1 cellular context compared by ENCODE assay signal in genomic region chr16:24731722-24732419, GRCh38.
TF ChIP-seq lines count a peak whose summit lies in the region.

No MANE protein-coding gene starts in this region.

TF ChIP-seq in HepG2, 621 proteins besides CTCF, POLR2A, EP300 and RAD21 (continued from another document and continues in another):
- TF ChIP-seq NFIB (CRISPR knock-in tag; IDR thresholded peaks at IDR 0.05; ENCODE audit: borderline replicate concordance): no peak
- no peak for TF ChIP-seq ZSCAN20 (CRISPR knock-in tag; IDR thresholded peaks at IDR 0.05; ENCODE audit: borderline replicate concordance)
- peak; percentile 70 for TF ChIP-seq HNF4G (IDR thresholded peaks at IDR 0.05; ENCODE audit: borderline replicate concordance, low read depth, low read length)
- TF ChIP-seq HNF4G (CRISPR knock-in tag; IDR thresholded peaks at IDR 0.05; ENCODE audit: borderline replicate concordance, low read depth): no peak; the same call in 1 of the 2 replicates
- TF ChIP-seq KLF13 (CRISPR knock-in tag; IDR thresholded peaks at IDR 0.05): no peak
- no peak for TF ChIP-seq ZBTB7A (CRISPR knock-in tag; IDR thresholded peaks at IDR 0.05)
- TF ChIP-seq SRY (CRISPR knock-in tag; IDR thresholded peaks at IDR 0.05): no peak
- TF ChIP-seq TCF7 (IDR thresholded peaks at IDR 0.05; ENCODE audit: low read depth): 0 out of 2 replicates have a peak, but pooled peaks have one; percentile 23
- TF ChIP-seq, protein P1, sequence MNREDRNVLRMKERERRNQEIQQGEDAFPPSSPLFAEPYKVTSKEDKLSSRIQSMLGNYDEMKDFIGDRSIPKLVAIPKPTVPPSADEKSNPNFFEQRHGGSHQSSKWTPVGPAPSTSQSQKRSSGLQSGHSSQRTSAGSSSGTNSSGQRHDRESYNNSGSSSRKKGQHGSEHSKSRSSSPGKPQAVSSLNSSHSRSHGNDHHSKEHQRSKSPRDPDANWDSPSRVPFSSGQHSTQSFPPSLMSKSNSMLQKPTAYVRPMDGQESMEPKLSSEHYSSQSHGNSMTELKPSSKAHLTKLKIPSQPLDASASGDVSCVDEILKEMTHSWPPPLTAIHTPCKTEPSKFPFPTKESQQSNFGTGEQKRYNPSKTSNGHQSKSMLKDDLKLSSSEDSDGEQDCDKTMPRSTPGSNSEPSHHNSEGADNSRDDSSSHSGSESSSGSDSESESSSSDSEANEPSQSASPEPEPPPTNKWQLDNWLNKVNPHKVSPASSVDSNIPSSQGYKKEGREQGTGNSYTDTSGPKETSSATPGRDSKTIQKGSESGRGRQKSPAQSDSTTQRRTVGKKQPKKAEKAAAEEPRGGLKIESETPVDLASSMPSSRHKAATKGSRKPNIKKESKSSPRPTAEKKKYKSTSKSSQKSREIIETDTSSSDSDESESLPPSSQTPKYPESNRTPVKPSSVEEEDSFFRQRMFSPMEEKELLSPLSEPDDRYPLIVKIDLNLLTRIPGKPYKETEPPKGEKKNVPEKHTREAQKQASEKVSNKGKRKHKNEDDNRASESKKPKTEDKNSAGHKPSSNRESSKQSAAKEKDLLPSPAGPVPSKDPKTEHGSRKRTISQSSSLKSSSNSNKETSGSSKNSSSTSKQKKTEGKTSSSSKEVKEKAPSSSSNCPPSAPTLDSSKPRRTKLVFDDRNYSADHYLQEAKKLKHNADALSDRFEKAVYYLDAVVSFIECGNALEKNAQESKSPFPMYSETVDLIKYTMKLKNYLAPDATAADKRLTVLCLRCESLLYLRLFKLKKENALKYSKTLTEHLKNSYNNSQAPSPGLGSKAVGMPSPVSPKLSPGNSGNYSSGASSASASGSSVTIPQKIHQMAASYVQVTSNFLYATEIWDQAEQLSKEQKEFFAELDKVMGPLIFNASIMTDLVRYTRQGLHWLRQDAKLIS (CRISPR knock-in tag; IDR thresholded peaks at IDR 0.05): no peak
- TF ChIP-seq ARNTL (CRISPR knock-in tag; IDR thresholded peaks at IDR 0.05): peak; percentile 39; the same call in 1 of the 2 replicates
- no peak for TF ChIP-seq RARG (CRISPR knock-in tag; IDR thresholded peaks at IDR 0.05; ENCODE audit: low read depth)
- no peak for TF ChIP-seq HNRNPK (IDR thresholded peaks at IDR 0.05; ENCODE audit: low read depth, low read length, poor library complexity, severe bottlenecking)
- TF ChIP-seq, protein P2, sequence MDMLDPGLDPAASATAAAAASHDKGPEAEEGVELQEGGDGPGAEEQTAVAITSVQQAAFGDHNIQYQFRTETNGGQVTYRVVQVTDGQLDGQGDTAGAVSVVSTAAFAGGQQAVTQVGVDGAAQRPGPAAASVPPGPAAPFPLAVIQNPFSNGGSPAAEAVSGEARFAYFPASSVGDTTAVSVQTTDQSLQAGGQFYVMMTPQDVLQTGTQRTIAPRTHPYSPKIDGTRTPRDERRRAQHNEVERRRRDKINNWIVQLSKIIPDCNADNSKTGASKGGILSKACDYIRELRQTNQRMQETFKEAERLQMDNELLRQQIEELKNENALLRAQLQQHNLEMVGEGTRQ (IDR thresholded peaks at IDR 0.05; ENCODE audit: low read depth, low read length): no peak
- TF ChIP-seq, protein P2 (CRISPR knock-in tag; IDR thresholded peaks at IDR 0.05; ENCODE audit: borderline replicate concordance): no peak
- no peak for TF ChIP-seq MEIS1 (CRISPR knock-in tag; IDR thresholded peaks at IDR 0.05; ENCODE audit: borderline replicate concordance)
- TF ChIP-seq ZNF570 (CRISPR knock-in tag; IDR thresholded peaks at IDR 0.05; ENCODE audit: borderline replicate concordance): no peak
- no peak for TF ChIP-seq ZNF891 (CRISPR knock-in tag; IDR thresholded peaks at IDR 0.05)
- no peak for TF ChIP-seq BCLAF1 (IDR thresholded peaks at IDR 0.05)
- no peak; the same call in 1 of the 2 replicates for TF ChIP-seq TBX2 (CRISPR knock-in tag; IDR thresholded peaks at IDR 0.05; ENCODE audit: borderline replicate concordance)
- no peak for TF ChIP-seq CBFB (CRISPR knock-in tag; IDR thresholded peaks at IDR 0.05)
- no peak for TF ChIP-seq ZNF460 (CRISPR knock-in tag; IDR thresholded peaks at IDR 0.05; ENCODE audit: borderline replicate concordance)
- no peak; the same call in 1 of the 2 replicates for TF ChIP-seq SMC3 (IDR thresholded peaks at IDR 0.05; ENCODE audit: low read length)
- no peak for TF ChIP-seq PTBP1 (IDR thresholded peaks at IDR 0.05; ENCODE audit: low read depth, low read length, poor library complexity, severe bottlenecking)
- TF ChIP-seq ZEB1 (IDR thresholded peaks at IDR 0.05; ENCODE audit: insufficient replicate concordance, low read depth): no peak
- TF ChIP-seq, protein P3, sequence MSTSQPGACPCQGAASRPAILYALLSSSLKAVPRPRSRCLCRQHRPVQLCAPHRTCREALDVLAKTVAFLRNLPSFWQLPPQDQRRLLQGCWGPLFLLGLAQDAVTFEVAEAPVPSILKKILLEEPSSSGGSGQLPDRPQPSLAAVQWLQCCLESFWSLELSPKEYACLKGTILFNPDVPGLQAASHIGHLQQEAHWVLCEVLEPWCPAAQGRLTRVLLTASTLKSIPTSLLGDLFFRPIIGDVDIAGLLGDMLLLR (CRISPR knock-in tag; IDR thresholded peaks at IDR 0.05): no peak
- TF ChIP-seq, protein P4, sequence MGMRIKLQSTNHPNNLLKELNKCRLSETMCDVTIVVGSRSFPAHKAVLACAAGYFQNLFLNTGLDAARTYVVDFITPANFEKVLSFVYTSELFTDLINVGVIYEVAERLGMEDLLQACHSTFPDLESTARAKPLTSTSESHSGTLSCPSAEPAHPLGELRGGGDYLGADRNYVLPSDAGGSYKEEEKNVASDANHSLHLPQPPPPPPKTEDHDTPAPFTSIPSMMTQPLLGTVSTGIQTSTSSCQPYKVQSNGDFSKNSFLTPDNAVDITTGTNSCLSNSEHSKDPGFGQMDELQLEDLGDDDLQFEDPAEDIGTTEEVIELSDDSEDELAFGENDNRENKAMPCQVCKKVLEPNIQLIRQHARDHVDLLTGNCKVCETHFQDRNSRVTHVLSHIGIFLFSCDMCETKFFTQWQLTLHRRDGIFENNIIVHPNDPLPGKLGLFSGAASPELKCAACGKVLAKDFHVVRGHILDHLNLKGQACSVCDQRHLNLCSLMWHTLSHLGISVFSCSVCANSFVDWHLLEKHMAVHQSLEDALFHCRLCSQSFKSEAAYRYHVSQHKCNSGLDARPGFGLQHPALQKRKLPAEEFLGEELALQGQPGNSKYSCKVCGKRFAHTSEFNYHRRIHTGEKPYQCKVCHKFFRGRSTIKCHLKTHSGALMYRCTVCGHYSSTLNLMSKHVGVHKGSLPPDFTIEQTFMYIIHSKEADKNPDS (CRISPR knock-in tag; IDR thresholded peaks at IDR 0.05): no peak
- TF ChIP-seq, protein P5, sequence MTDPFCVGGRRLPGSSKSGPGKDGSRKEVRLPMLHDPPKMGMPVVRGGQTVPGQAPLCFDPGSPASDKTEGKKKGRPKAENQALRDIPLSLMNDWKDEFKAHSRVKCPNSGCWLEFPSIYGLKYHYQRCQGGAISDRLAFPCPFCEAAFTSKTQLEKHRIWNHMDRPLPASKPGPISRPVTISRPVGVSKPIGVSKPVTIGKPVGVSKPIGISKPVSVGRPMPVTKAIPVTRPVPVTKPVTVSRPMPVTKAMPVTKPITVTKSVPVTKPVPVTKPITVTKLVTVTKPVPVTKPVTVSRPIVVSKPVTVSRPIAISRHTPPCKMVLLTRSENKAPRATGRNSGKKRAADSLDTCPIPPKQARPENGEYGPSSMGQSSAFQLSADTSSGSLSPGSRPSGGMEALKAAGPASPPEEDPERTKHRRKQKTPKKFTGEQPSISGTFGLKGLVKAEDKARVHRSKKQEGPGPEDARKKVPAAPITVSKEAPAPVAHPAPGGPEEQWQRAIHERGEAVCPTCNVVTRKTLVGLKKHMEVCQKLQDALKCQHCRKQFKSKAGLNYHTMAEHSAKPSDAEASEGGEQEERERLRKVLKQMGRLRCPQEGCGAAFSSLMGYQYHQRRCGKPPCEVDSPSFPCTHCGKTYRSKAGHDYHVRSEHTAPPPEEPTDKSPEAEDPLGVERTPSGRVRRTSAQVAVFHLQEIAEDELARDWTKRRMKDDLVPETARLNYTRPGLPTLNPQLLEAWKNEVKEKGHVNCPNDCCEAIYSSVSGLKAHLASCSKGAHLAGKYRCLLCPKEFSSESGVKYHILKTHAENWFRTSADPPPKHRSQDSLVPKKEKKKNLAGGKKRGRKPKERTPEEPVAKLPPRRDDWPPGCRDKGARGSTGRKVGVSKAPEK (CRISPR knock-in tag; IDR thresholded peaks at IDR 0.05; ENCODE audit: borderline replicate concordance): 0 out of 2 replicates have a peak, but pooled peaks have one; percentile 34
- TF ChIP-seq MAX (IDR thresholded peaks at IDR 0.05): 0 out of 2 replicates have a peak, but pooled peaks have one; percentile 63
- TF ChIP-seq HBP1 (CRISPR knock-in tag; IDR thresholded peaks at IDR 0.05; ENCODE audit: low read depth): peak; percentile 66; the same call in 1 of the 2 replicates
- no peak for TF ChIP-seq ZFP37 (CRISPR knock-in tag; IDR thresholded peaks at IDR 0.05; ENCODE audit: borderline replicate concordance)
- TF ChIP-seq POLR2AphosphoS5 (IDR thresholded peaks at IDR 0.05; ENCODE audit: low read depth, low read length): peak; percentile 74
- no peak for TF ChIP-seq ZNF616 (CRISPR knock-in tag; IDR thresholded peaks at IDR 0.05; ENCODE audit: low read depth)
- TF ChIP-seq NFYC (CRISPR knock-in tag; IDR thresholded peaks at IDR 0.05): no peak
- TF ChIP-seq MAF1 (CRISPR knock-in tag; IDR thresholded peaks at IDR 0.05; ENCODE audit: borderline replicate concordance): no peak
- no peak for TF ChIP-seq ZNF317 (CRISPR knock-in tag; IDR thresholded peaks at IDR 0.05)
- TF ChIP-seq TEF (CRISPR knock-in tag; IDR thresholded peaks at IDR 0.05): peak; percentile 76; the same call in 1 of the 2 replicates
- no peak for TF ChIP-seq WIZ (CRISPR knock-in tag; IDR thresholded peaks at IDR 0.05)
- no peak for TF ChIP-seq MZF1 (CRISPR knock-in tag; IDR thresholded peaks at IDR 0.05; ENCODE audit: borderline replicate concordance)
- no peak for TF ChIP-seq ZNF850 (CRISPR knock-in tag; conservative IDR thresholded peaks at IDR 0.05)
- TF ChIP-seq ZFP1 (CRISPR knock-in tag; IDR thresholded peaks at IDR 0.05): no peak
- no peak for TF ChIP-seq ZNF44 (CRISPR knock-in tag; IDR thresholded peaks at IDR 0.05)
- peak; percentile 74 for TF ChIP-seq TEAD3 (CRISPR knock-in tag; optimal IDR thresholded peaks at IDR 0.05; ENCODE audit: borderline replicate concordance)
- TF ChIP-seq, protein P6, sequence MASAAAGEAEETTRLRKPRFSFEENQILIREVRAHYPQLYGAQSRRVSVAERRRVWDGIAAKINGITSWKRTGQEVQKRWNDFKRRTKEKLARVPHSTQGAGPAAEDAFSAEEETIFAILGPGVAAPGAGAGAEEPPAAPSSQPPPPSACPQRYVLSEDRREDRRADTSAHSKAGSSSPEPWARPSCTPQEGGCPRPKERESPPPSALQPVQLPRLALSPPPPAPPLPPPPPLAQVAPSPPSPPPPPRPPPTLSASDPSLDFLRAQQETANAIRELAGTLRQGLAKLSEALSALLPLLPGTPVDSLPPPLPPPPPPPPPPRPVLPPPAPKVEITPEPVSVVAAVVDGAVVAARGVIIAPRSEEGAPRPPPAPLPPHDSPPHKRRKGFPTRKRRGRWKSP (CRISPR knock-in tag; IDR thresholded peaks at IDR 0.05): no peak
